ENCODE assay signal across 8 cellular contexts in the genomic region with DNA sequence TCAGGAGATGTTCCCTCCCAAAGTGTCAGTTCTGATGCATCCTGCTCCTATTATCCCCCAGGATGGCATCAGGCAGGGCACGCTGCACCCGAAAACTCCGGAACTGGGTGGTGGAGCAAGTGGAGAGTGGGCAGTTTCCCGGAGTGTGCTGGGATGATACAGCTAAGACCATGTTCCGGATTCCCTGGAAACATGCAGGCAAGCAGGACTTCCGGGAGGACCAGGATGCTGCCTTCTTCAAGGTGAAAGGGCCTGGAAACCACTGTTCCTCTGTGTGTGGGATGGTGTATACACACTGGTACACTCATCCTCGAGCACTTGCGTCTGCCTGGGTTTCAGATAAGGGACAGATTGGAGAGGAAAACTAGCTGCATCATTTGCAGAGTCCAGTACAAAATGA. TPM values are rescaled to one million over a fixed set of nuclear protein-coding genes. Genes with fewer than 3 reads are reported as not detected.
DNase-seq lines count a peak whose midpoint lies in the region; TF ChIP-seq lines count a peak whose summit lies in the region.

No MANE protein-coding gene starts in this region.

- no peaks in the 10 kb centered on the region for H3K27me3 ChIP-seq in Karpas-422 (ENCODE audit: low read length)
- H3K27me3 ChIP-seq in muscle layer of duodenum (ENCODE audit: low read depth, low read length), result no peaks in the 10 kb centered on the region

- peak overlapping the region; percentile 88 for H3K9ac ChIP-seq in Karpas-422 (ENCODE audit: low read length)

- H3K9me3 ChIP-seq in Karpas-422 (ENCODE audit: low read length), result no peaks in the 10 kb centered on the region
- no peaks in the 10 kb centered on the region for H3K9me3 ChIP-seq in muscle layer of duodenum (ENCODE audit: control insufficient read depth in 1 of 2, low read length in 2 of 2)

- no peaks in the 10 kb centered on the region for H3K9me2 ChIP-seq in Karpas-422 (replicated peaks; ENCODE audit: insufficient read depth, low read length)

- peak overlapping the region; percentile 64 for H3K27ac ChIP-seq in 22Rv1
- H3K27ac ChIP-seq in Karpas-422 (ENCODE audit: low read length), result peak overlapping the region; percentile 77
- peak overlapping the region; percentile 99 for H3K27ac ChIP-seq in cingulate gyrus (ENCODE audit: low read depth, low read length)
- peak overlapping the region; percentile 99 for H3K27ac ChIP-seq in muscle layer of duodenum (ENCODE audit: low read length)

- peaks cover 52% of the 10 kb centered on the region; the same call in 1 of the 2 replicates for H3K36me3 ChIP-seq in Karpas-422 (ENCODE audit: insufficient read depth, low read length)
- peaks cover 67 to 70% of the 10 kb centered on the region in 2 donors for H3K36me3 ChIP-seq in muscle layer of duodenum (ENCODE audit: control insufficient read depth in 1 of 2, insufficient read depth in 2 of 2, low read length in 2 of 2)

- no peaks in the 10 kb centered on the region for H4K20me1 ChIP-seq in Karpas-422 (ENCODE audit: insufficient read depth, low read depth, low read length)

- H3K4me1 ChIP-seq in Karpas-422 (ENCODE audit: low read length), result peaks cover 21% of the 10 kb centered on the region
- peaks cover 22 to 24% of the 10 kb centered on the region in 2 donors for H3K4me1 ChIP-seq in muscle layer of duodenum (ENCODE audit: control insufficient read depth in 1 of 2, insufficient read depth in 2 of 2, low read length in 2 of 2)

- DNase-seq in Karpas-422, result no peak
- no peak for DNase-seq in NCI-H2227 (lab: John Stamatoyannopoulos, UW; ENCODE audit: unreplicated experiment)
- no peak for DNase-seq in COLO829 (ENCODE audit: low spot score)
- DNase-seq in amniotic stem cell (lab: John Stamatoyannopoulos, UW), result no peak
- no peak for DNase-seq in SKM-1 treated with dmso at 0.1 percent for 144 hours (lab: John Stamatoyannopoulos, UW; ENCODE audit: unreplicated experiment)

- TF ChIP-seq CTCF in 22Rv1 (IDR thresholded peaks at IDR 0.05), result no peak

- H3K4me3 ChIP-seq in Karpas-422 (ENCODE audit: low read length), result peak overlapping the region; percentile 76
- H3K4me3 ChIP-seq in muscle layer of duodenum (ENCODE audit: low read depth in 1 of 2, low read length in 2 of 2), result peak overlapping the region; percentile 82 to 99

- H2AFZ ChIP-seq in Karpas-422 (ENCODE audit: low read length), result no peak overlapping the region

- peaks cover 17% of the 10 kb centered on the region for H3K79me2 ChIP-seq in Karpas-422 (ENCODE audit: low read length)

- peak overlapping the region; percentile 91 for H3K4me2 ChIP-seq in Karpas-422 (ENCODE audit: low read depth, low read length, poor library complexity, severe bottlenecking)

RNA-seq across cellular contexts. Expression of gene IRF9, which starts 1.0 kb away (rescaled TPM):
- 72.7 and 79.8 TPM in 2 replicates for total RNA-seq in Karpas-422 (2014; rRNA removed; shearing (Covaris generic); ENCODE audit: low replicate concordance)

RNA-seq across cellular contexts. Expression of gene REC8, which starts 9.8 kb away (rescaled TPM):
- 22.1 and 34.6 TPM in 2 replicates for total RNA-seq in Karpas-422 (2014; rRNA removed; shearing (Covaris generic); ENCODE audit: low replicate concordance)

RNA-seq across cellular contexts. Expression of gene RNF31, which starts 14.8 kb away (rescaled TPM):
- total RNA-seq in Karpas-422 (2014; rRNA removed; shearing (Covaris generic); ENCODE audit: low replicate concordance), result 82.0 and 153 TPM in 2 replicates

RNA-seq across cellular contexts. Expression of gene PSME2, which starts 15.7 kb away (rescaled TPM):
- 469 and 536 TPM in 2 replicates for total RNA-seq in Karpas-422 (2014; rRNA removed; shearing (Covaris generic); ENCODE audit: low replicate concordance)

RNA-seq across cellular contexts. Expression of gene EMC9, which starts 20.7 kb away (rescaled TPM):
- total RNA-seq in Karpas-422 (2014; rRNA removed; shearing (Covaris generic); ENCODE audit: low replicate concordance), result 35.3 and 95.4 TPM in 2 replicates
